ENCODE assay signal across 1 cellular context in genomic region chr17:80441133-80441578, GRCh38.
TF ChIP-seq lines count a peak whose summit lies in the region.

No MANE protein-coding gene starts in this region.

TF ChIP-seq in H1, 55 proteins besides CTCF, POLR2A, EP300 and RAD21:
- TF ChIP-seq CREB1 (IDR thresholded peaks at IDR 0.05) (no peak), HDAC6 (IDR thresholded peaks at IDR 0.05; ENCODE audit: low read depth, low read length) (no peak), SIN3A (conservative IDR thresholded peaks at IDR 0.05 in 1 of 2, IDR thresholded peaks at IDR 0.05 in 1 of 2; ENCODE audit: low read depth in 1 of 2, low read length in 2 of 2) (peak; percentile 86 to 90), GABPA (IDR thresholded peaks at IDR 0.05; ENCODE audit: borderline replicate concordance, insufficient read depth, low read length) (peak; percentile 78; the same call in 1 of the 2 replicates), TAF7 (optimal IDR thresholded peaks at IDR 0.05; ENCODE audit: borderline replicate concordance, low read depth, low read length) (no peak), CHD1 (IDR thresholded peaks at IDR 0.05; ENCODE audit: low read depth, low read length) (no peak)
- TF ChIP-seq, protein P1, sequence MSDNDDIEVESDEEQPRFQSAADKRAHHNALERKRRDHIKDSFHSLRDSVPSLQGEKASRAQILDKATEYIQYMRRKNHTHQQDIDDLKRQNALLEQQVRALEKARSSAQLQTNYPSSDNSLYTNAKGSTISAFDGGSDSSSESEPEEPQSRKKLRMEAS (IDR thresholded peaks at IDR 0.05), result peak; percentile 74
